ENCODE assay signal across 8 cellular contexts in genomic region chr6:149335924-149336323, GRCh38. TPM values are rescaled to one million over a fixed set of nuclear protein-coding genes. Genes with fewer than 3 reads are reported as not detected.
DNase-seq lines count a peak whose midpoint lies in the region; ATAC-seq and TF ChIP-seq lines count a peak whose summit lies in the region.

No MANE protein-coding gene starts in this region.

- ATAC-seq in GM21529 (IDR thresholded peaks at IDR 0.05; ENCODE audit: unreplicated experiment) (peak; percentile 50), SK-N-SH treated with all-trans-retinoic acid at 6 μM for 48 hours (no peak), GM18867 (IDR thresholded peaks at IDR 0.05; ENCODE audit: unreplicated experiment) (no peak)

- no peak overlapping the region for H3K4me3 ChIP-seq in epithelial cell of proximal tubule (ENCODE audit: low read depth, low read length)

- TF ChIP-seq CTCF in epithelial cell of proximal tubule (conservative IDR thresholded peaks at IDR 0.05; ENCODE audit: low read depth, low read length), result no peak

- DNase-seq in epithelial cell of proximal tubule (ENCODE audit: low read depth), result peak; percentile 85
- DNase-seq in stimulated activated CD4-positive, alpha-beta T cell treated with anti-CD3 and anti-CD28 coated beads, Interleukin-2, amount 100 ng/mL, for 24 hours, result peak; percentile 56 to 58
- no peak for DNase-seq in NCI-H2081 treated with DMSO at 0.1 percent for 48 hours (lab: John Stamatoyannopoulos, UW)
- DNase-seq in AML-193 (lab: John Stamatoyannopoulos, UW), result no peak
- DNase-seq in mesenteric fat pad (ENCODE audit: low spot score), result no peak

TF ChIP-seq in SK-N-SH treated with all-trans-retinoic acid at 6 μM for 48 hours, 23 proteins besides CTCF, POLR2A, EP300 and RAD21:
- TF ChIP-seq ISL1 (CRISPR knock-in tag; IDR thresholded peaks at IDR 0.05) (peak; percentile 35; the same call in 1 of the 2 replicates), ARNTL (CRISPR knock-in tag; IDR thresholded peaks at IDR 0.05; ENCODE audit: borderline replicate concordance, low read depth) (no peak)

RNA-seq across cellular contexts. Expression of gene TAB2, which starts 18.4 kb away (rescaled TPM):
- 16.9 and 18.7 TPM in 2 replicates for total RNA-seq in epithelial cell of proximal tubule
- total RNA-seq in mesenteric fat pad, result 58.3 TPM

Comparison
In these comparisons a context has a peak if more than half of its experiments do, and no peak if none do; other contexts are left out.
1. DNase-seq: peak in epithelial cell of proximal tubule (single experiment) and stimulated activated CD4-positive, alpha-beta T cell treated with anti-CD3 and anti-CD28 coated beads, Interleukin-2, amount 100 ng/mL, for 24 hours (2 of 2); none in NCI-H2081 treated with DMSO at 0.1 percent for 48 hours (single experiment), AML-193 (0 of 2) and mesenteric fat pad (single experiment).